22 cellular contexts compared by ENCODE assay signal in the genomic region with DNA sequence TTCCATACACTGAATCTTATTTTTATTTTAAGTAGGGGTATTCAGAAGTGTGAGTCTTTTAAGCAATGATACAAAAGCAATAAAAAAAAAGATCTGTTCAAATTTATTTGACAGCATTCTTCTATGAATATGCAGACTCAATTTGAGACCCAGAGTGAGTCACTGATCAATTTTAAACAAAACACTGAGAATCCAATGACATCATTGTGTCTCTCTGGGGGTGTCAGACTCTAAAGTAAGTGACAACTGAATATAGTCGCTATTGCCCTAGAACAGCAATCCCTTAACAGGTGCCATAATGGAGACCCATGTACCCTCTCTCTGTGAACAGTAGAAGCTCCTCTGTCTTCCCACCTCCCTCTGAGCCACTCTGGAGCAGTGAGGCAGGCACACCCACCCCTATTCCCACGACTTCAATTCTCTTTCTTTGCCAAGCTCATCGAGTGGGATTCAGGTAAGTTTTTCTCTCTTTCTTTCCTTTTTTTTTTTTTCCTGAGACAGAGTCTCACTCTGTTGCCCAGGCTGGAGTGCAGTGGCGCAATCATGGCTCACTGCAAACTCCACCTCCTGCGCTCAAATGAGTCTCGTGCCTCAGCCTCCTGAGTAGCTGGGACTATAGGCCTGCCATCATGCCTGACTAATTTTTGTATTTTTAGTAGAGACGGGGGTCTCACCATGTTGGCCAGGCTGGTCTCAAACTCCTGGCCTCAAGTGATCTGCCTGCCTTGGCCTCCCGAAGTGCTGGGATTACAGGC.
"Had no signal": no experiment of that assay in that cellular context is flagged by ENCODE, and none has a peak within 500 bp of the region (broad histone marks: within the 10 kb centered on the region; RNA-seq: fewer than 3 reads in every experiment).

No MANE protein-coding gene starts in this region.

- H3K4me1 ChIP-seq: colonic mucosa, gastrocnemius medialis, pancreas had no signal

- H3K36me3 ChIP-seq: colonic mucosa, esophagus squamous epithelium, gastrocnemius medialis, heart right ventricle, pancreas, thyroid gland had no signal

- H3K27ac Mint-ChIP-seq: activated CD4-positive, alpha-beta memory T cell treated with anti-CD3 and anti-CD28 coated beads, Interleukin-2, amount 10 ng/mL, durations not matched to agents 7 days and 5 days; activated CD4-positive, alpha-beta T cell treated with anti-CD3 and anti-CD28 coated beads, Interleukin-2, amount 10 ng/mL, durations not matched to agents 24 days and 14 days; natural killer cell treated with Interleukin-12 subunit alpha and Interleukin-12 subunit beta and Interleukin-15 and Interleukin-18, amount 100 ng/mL, for 72 hours; T-helper 1 cell treated with Interleukin-12 subunit alpha and Interleukin-12 subunit beta and Interleukin-4 antibody, amounts not matched to agents 30 μg/mL and 1 μg/mL, for 36 hours; WTC11 had no signal

- H3K4me3 ChIP-seq: colonic mucosa, esophagus squamous epithelium, gastrocnemius medialis, heart right ventricle, pancreas, thyroid gland had no signal

- H3K4me3 Mint-ChIP-seq: activated CD4-positive, alpha-beta memory T cell treated with anti-CD3 and anti-CD28 coated beads, Interleukin-2, amount 10 ng/mL, durations not matched to agents 7 days and 5 days; activated CD4-positive, alpha-beta T cell treated with anti-CD3 and anti-CD28 coated beads, Interleukin-2, amount 10 ng/mL, durations not matched to agents 24 days and 14 days; natural killer cell treated with Interleukin-12 subunit alpha and Interleukin-12 subunit beta and Interleukin-15 and Interleukin-18, amount 100 ng/mL, for 72 hours; T-helper 1 cell treated with Interleukin-12 subunit alpha and Interleukin-12 subunit beta and Interleukin-4 antibody, amounts not matched to agents 30 μg/mL and 1 μg/mL, for 36 hours; WTC11 had no signal

- DNase-seq: activated CD4-positive, alpha-beta memory T cell treated with anti-CD3 and anti-CD28 coated beads, Interleukin-2, amount 10 ng/mL, durations not matched to agents 7 days and 5 days; activated CD4-positive, alpha-beta T cell treated with anti-CD3 and anti-CD28 coated beads, Interleukin-2, amount 10 ng/mL, durations not matched to agents 24 days and 14 days; activated effector memory CD4-positive, alpha-beta T cell treated with anti-CD3 and anti-CD28 coated beads, Interleukin-2, amount 50 U/mL, for 16 hours; activated naive CD4-positive, alpha-beta T cell treated with anti-CD3 and anti-CD28 coated beads, Interleukin-2, amount 50 U/mL, for 16 hours; activated T-cell treated with anti-CD3 and anti-CD28 coated beads, Interleukin-2, amount 50 U/mL, for 48 hours; colonic mucosa; esophagus squamous epithelium; gastrocnemius medialis; heart right ventricle; islet precursor cell; left cardiac atrium; pancreas; small intestine; stimulated activated CD4-positive, alpha-beta T cell treated with anti-CD3 and anti-CD28 coated beads, Interleukin-15, amount 100 ng/mL, for 24 hours; stimulated activated naive CD4-positive, alpha-beta T cell; T1000; thyroid gland had no signal

- H3K27ac ChIP-seq: colonic mucosa, esophagus squamous epithelium, gastrocnemius medialis, heart right ventricle, pancreas, thyroid gland had no signal

- ATAC-seq: gastrocnemius medialis, heart right ventricle, left cardiac atrium, pancreas, sciatic nerve, WTC11 had no signal

- H3K36me3 Mint-ChIP-seq: natural killer cell treated with Interleukin-12 subunit alpha and Interleukin-12 subunit beta and Interleukin-15 and Interleukin-18, amount 100 ng/mL, for 72 hours had no signal

- FAIRE-seq: bronchial epithelial cell, pancreas, small intestine had no signal

- H3K27me3 ChIP-seq: colonic mucosa, gastrocnemius medialis, heart right ventricle, pancreas, thyroid gland had no signal

- H3K9me3 Mint-ChIP-seq: activated CD4-positive, alpha-beta memory T cell treated with anti-CD3 and anti-CD28 coated beads, Interleukin-2, amount 10 ng/mL, durations not matched to agents 7 days and 5 days; activated CD4-positive, alpha-beta T cell treated with anti-CD3 and anti-CD28 coated beads, Interleukin-2, amount 10 ng/mL, durations not matched to agents 24 days and 14 days; natural killer cell treated with Interleukin-12 subunit alpha and Interleukin-12 subunit beta and Interleukin-15 and Interleukin-18, amount 100 ng/mL, for 72 hours; T-helper 1 cell treated with Interleukin-12 subunit alpha and Interleukin-12 subunit beta and Interleukin-4 antibody, amounts not matched to agents 30 μg/mL and 1 μg/mL, for 36 hours; WTC11 had no signal

- H3K9me3 ChIP-seq: colonic mucosa, esophagus squamous epithelium, gastrocnemius medialis, heart right ventricle, pancreas, thyroid gland had no signal
